9 cellular contexts compared by ENCODE assay signal in the genomic region with DNA sequence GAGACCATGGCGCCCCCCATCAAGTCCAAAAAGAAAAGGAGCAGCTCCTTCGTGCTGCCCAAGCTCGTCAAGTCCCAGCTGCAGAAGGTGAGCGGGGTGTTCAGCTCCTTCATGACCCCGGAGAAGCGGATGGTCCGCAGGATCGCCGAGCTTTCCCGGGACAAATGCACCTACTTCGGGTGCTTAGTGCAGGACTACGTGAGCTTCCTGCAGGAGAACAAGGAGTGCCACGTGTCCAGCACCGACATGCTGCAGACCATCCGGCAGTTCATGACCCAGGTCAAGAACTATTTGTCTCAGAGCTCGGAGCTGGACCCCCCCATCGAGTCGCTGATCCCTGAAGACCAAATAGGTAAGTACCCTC. TPM values are rescaled to one million over a fixed set of nuclear protein-coding genes. Genes with fewer than 3 reads are reported as not detected.
DNase-seq lines count a peak whose midpoint lies in the region; ATAC-seq, FAIRE-seq and TF ChIP-seq lines count a peak whose summit lies in the region.
"Had no signal": no experiment of that assay in that cellular context is flagged by ENCODE, and none has a peak within 500 bp of the region (broad histone marks: within the 10 kb centered on the region; RNA-seq: fewer than 3 reads in every experiment).

No MANE protein-coding gene starts in this region.

- H3K9me3 ChIP-seq in HUES64 (ENCODE audit: insufficient read depth, low read depth, low read length) (no peaks in the 10 kb centered on the region), thyroid gland (no peaks in the 10 kb centered on the region)

- TF ChIP-seq CTCF in lower leg skin (IDR thresholded peaks at IDR 0.05) = no peak
- no peak for TF ChIP-seq CTCF in thyroid gland (IDR thresholded peaks at IDR 0.05)

- 93% methylated on average over 18 of the region's 18 CpGs for WGBS in HUES64
- 13 to 20% methylated on average over 11 to 18 of the region's 18 CpGs for WGBS in lower leg skin, 2 donors
- WGBS in thyroid gland, 2 donors = 8 to 19% methylated on average over 10 to 11 of the region's 18 CpGs

- no peaks in the 10 kb centered on the region for H3K36me3 ChIP-seq in HUES64 (ENCODE audit: insufficient read depth, low read length)
- no peaks in the 10 kb centered on the region for H3K36me3 ChIP-seq in thyroid gland

- H3K27ac ChIP-seq in HUES64 (ENCODE audit: low read depth, low read length) = no peak overlapping the region
- H3K27ac ChIP-seq in caudate nucleus (ENCODE audit: low read depth, low read length) = peak overlapping the region; percentile 94
- peak overlapping the region; percentile 97 for H3K27ac ChIP-seq in thyroid gland

- no peak overlapping the region for H3K9ac ChIP-seq in HUES64 (ENCODE audit: low read depth, low read length)

- no peak for TF ChIP-seq POLR2A in lower leg skin (IDR thresholded peaks at IDR 0.05)
- no peak for TF ChIP-seq POLR2A in thyroid gland (IDR thresholded peaks at IDR 0.05)
- TF ChIP-seq POLR2A in GM12891 (IDR thresholded peaks at IDR 0.05; ENCODE audit: low read depth, low read length) = no peak

- H3K4me1 ChIP-seq in HUES64 (ENCODE audit: insufficient read depth, low read length) = peaks cover 22% of the 10 kb centered on the region
- H3K4me1 ChIP-seq in thyroid gland = peaks cover 46 to 65% of the 10 kb centered on the region in 2 donors

- FAIRE-seq in GM12891 (lab: Jason Lieb, UNC) = no peak

- no peak for ATAC-seq in HG03460 (IDR thresholded peaks at IDR 0.05; ENCODE audit: unreplicated experiment)

- H3K27me3 ChIP-seq in HUES64 (ENCODE audit: insufficient read depth, low read length) (no peaks in the 10 kb centered on the region), thyroid gland (no peaks in the 10 kb centered on the region)

- H3K4me3 ChIP-seq in HUES64 (ENCODE audit: low read length) (peak overlapping the region; percentile 0; the same call in 1 of the 2 replicates), lower leg skin (ENCODE audit: low read depth, poor library complexity, severe bottlenecking) (peak overlapping the region; percentile 48), thyroid gland (replicated peaks in 1 of 3) (peak overlapping the region; percentile 4 to 42 (median 33))

- DNase-seq in caudate nucleus (lab: John Stamatoyannopoulos, UW) (peak in 4 of 61 donors; percentile 28 to 70 (median 60)), lower leg skin (ENCODE audit: low spot score in 2 of 2) (no peak), thyroid gland (peak; percentile 69), NCI-H187 (lab: John Stamatoyannopoulos, UW) (no peak), GM12891 (ENCODE audit: insufficient read length, low spot score) (no peak)
- no peak for DNase-seq in stimulated activated CD4-positive, alpha-beta T cell treated with anti-CD3 and anti-CD28 coated beads, Interleukin-12 subunit alpha, Interleukin-12 subunit beta, amount 100 ng/mL, for 4 hours
- DNase-seq: activated CD4-positive, alpha-beta T cell treated with anti-CD3 and anti-CD28 coated beads, Interleukin-2, amount 50 U/mL, for 1 hour had no signal

- intact Hi-C loops in lower leg skin (cut with DNase I; ENCODE audit: low total_unique reads) (no loop called here), thyroid gland (cut with DNase I) (no loop called here)

TF ChIP-seq in GM12891, 5 proteins besides CTCF, POLR2A, EP300 and RAD21:
- no peak for TF ChIP-seq POLR2AphosphoS5 (IDR thresholded peaks at IDR 0.05; ENCODE audit: low read depth, low read length)
- TF ChIP-seq POU2F2 (IDR thresholded peaks at IDR 0.05; ENCODE audit: low read depth, low read length) = no peak
- TF ChIP-seq TAF1 (IDR thresholded peaks at IDR 0.05; ENCODE audit: low read depth, low read length) = no peak
- TF ChIP-seq SPI1 (IDR thresholded peaks at IDR 0.05; ENCODE audit: low read depth, low read length) = no peak
- no peak for TF ChIP-seq PAX5 (IDR thresholded peaks at IDR 0.05; ENCODE audit: insufficient read depth, low read length, severe bottlenecking)

RNA-seq across cellular contexts. Expression of a gene that starts 41.7 kb away (rescaled TPM):
- polyA plus RNA-seq in HUES64 (2013, experiment 1 of 2) = 32.4 TPM
- polyA plus RNA-seq in HUES64 (2013, experiment 2 of 2) = 36.6 TPM
- total RNA-seq in lower leg skin = 10 to 100 TPM; 27.2 to 38.4 (median 33.1) TPM
- total RNA-seq in thyroid gland = 10 to 100 TPM; 53.3 to 65.7 (median 64.0) TPM
- 51.9 TPM for polyA plus RNA-seq in GM12891 (2012; ENCODE audit: low read depth, missing spikeins)

Comparison
In these comparisons a context has a peak if more than half of its experiments do, and no peak if none do; other contexts are left out.
1. DNase-seq: peak in thyroid gland (2 of 2); none in lower leg skin (0 of 2), stimulated activated CD4-positive, alpha-beta T cell treated with anti-CD3 and anti-CD28 coated beads, Interleukin-12 subunit alpha, Interleukin-12 subunit beta, amount 100 ng/mL, for 4 hours (single experiment), NCI-H187 (0 of 2) and GM12891 (single experiment).
2. Peak in every context shown above with its lines, with median percentiles within 50 percentile points of each other: H3K4me3 ChIP-seq.